ENCODE assay signal across 27 cellular contexts in genomic region chr12:9762369-9762768, GRCh38. TPM values are rescaled to one million over a fixed set of nuclear protein-coding genes. Genes with fewer than 3 reads are reported as not detected.
DNase-seq lines count a peak whose midpoint lies in the region; ATAC-seq lines count a peak whose summit lies in the region.
"Had no signal": no experiment of that assay in that cellular context is flagged by ENCODE, and none has a peak within 500 bp of the region (broad histone marks: within the 10 kb centered on the region; RNA-seq: fewer than 3 reads in every experiment).

No MANE protein-coding gene starts in this region.

- peaks cover 7% of the 10 kb centered on the region for H3K9me3 Mint-ChIP-seq in activated T-cell treated with anti-CD3 and anti-CD28 coated beads, Interleukin-2, amount 50 U/mL, for 24 hours
- peaks cover 9% of the 10 kb centered on the region for H3K9me3 Mint-ChIP-seq in activated naive CD8-positive, alpha-beta T cell treated with anti-CD3 and anti-CD28 coated beads for 36 hours
- no peaks in the 10 kb centered on the region for H3K9me3 Mint-ChIP-seq in stimulated activated effector memory CD8-positive, alpha-beta T cell treated with anti-CD3 and anti-CD28 coated beads, Interleukin-12 subunit alpha, Interleukin-12 subunit beta, amount 100 ng/mL, for 72 hours
- H3K9me3 Mint-ChIP-seq: neural crest cell had no signal

- H3K4me3 Mint-ChIP-seq in activated T-cell treated with anti-CD3 and anti-CD28 coated beads, Interleukin-2, amount 50 U/mL, for 24 hours = peak overlapping the region; percentile 98
- H3K4me3 Mint-ChIP-seq in activated naive CD8-positive, alpha-beta T cell treated with anti-CD3 and anti-CD28 coated beads for 36 hours = peak overlapping the region; percentile 76
- peak overlapping the region; percentile 81 for H3K4me3 Mint-ChIP-seq in stimulated activated effector memory CD8-positive, alpha-beta T cell treated with anti-CD3 and anti-CD28 coated beads, Interleukin-12 subunit alpha, Interleukin-12 subunit beta, amount 100 ng/mL, for 72 hours
- H3K4me3 Mint-ChIP-seq: neural crest cell had no signal

- peak overlapping the region; percentile 99 for H3K27ac Mint-ChIP-seq in activated T-cell treated with anti-CD3 and anti-CD28 coated beads, Interleukin-2, amount 50 U/mL, for 24 hours
- peak overlapping the region; percentile 98 for H3K27ac Mint-ChIP-seq in activated naive CD8-positive, alpha-beta T cell treated with anti-CD3 and anti-CD28 coated beads for 36 hours
- H3K27ac Mint-ChIP-seq in stimulated activated effector memory CD8-positive, alpha-beta T cell treated with anti-CD3 and anti-CD28 coated beads, Interleukin-12 subunit alpha, Interleukin-12 subunit beta, amount 100 ng/mL, for 72 hours = peak overlapping the region; percentile 95

- ATAC-seq in stimulated activated effector memory CD8-positive, alpha-beta T cell treated with anti-CD3 and anti-CD28 coated beads, Interleukin-12 subunit alpha, Interleukin-12 subunit beta, amount 100 ng/mL, for 72 hours = no peak
- no peak for ATAC-seq in left colon
- ATAC-seq in GM18511 (IDR thresholded peaks at IDR 0.05; ENCODE audit: unreplicated experiment) = no peak
- ATAC-seq: esophagus mucosa, gastroesophageal sphincter, psoas muscle had no signal

- H3K27me3 Mint-ChIP-seq in activated T-cell treated with anti-CD3 and anti-CD28 coated beads, Interleukin-2, amount 50 U/mL, for 24 hours = no peaks in the 10 kb centered on the region
- peaks cover 7% of the 10 kb centered on the region for H3K27me3 Mint-ChIP-seq in activated naive CD8-positive, alpha-beta T cell treated with anti-CD3 and anti-CD28 coated beads for 36 hours

- peaks cover 38% of the 10 kb centered on the region for H3K36me3 Mint-ChIP-seq in activated T-cell treated with anti-CD3 and anti-CD28 coated beads, Interleukin-2, amount 50 U/mL, for 24 hours (ENCODE audit: low read depth)
- peaks cover 51% of the 10 kb centered on the region for H3K36me3 Mint-ChIP-seq in activated naive CD8-positive, alpha-beta T cell treated with anti-CD3 and anti-CD28 coated beads for 36 hours
- peaks cover 62% of the 10 kb centered on the region for H3K36me3 Mint-ChIP-seq in stimulated activated effector memory CD8-positive, alpha-beta T cell treated with anti-CD3 and anti-CD28 coated beads, Interleukin-12 subunit alpha, Interleukin-12 subunit beta, amount 100 ng/mL, for 72 hours

- H3K4me1 Mint-ChIP-seq in activated T-cell treated with anti-CD3 and anti-CD28 coated beads, Interleukin-2, amount 50 U/mL, for 24 hours (ENCODE audit: low read depth) = peaks cover 56% of the 10 kb centered on the region
- H3K4me1 Mint-ChIP-seq in activated naive CD8-positive, alpha-beta T cell treated with anti-CD3 and anti-CD28 coated beads for 36 hours = peaks cover 46% of the 10 kb centered on the region
- H3K4me1 Mint-ChIP-seq in stimulated activated effector memory CD8-positive, alpha-beta T cell treated with anti-CD3 and anti-CD28 coated beads, Interleukin-12 subunit alpha, Interleukin-12 subunit beta, amount 100 ng/mL, for 72 hours = peaks cover 35% of the 10 kb centered on the region

- peak overlapping the region; percentile 94 for H3K27ac ChIP-seq in KOPT-K1 (ENCODE audit: low read depth, low read length, poor library complexity, severe bottlenecking)
- H3K27ac ChIP-seq: gastroesophageal sphincter, PC-9, psoas muscle, SJCRH30, vagina had no signal

- no peaks in the 10 kb centered on the region for H3K9me3 ChIP-seq in KOPT-K1 (ENCODE audit: insufficient read depth, low read length, poor library complexity, severe bottlenecking)
- H3K9me3 ChIP-seq: gastroesophageal sphincter, HAP-1, psoas muscle, SJCRH30, vagina had no signal

- intact Hi-C loops in left colon (cut with DNase I, micrococcal nuclease) = no loop called here

- no peaks in the 10 kb centered on the region for H3K36me3 ChIP-seq in KOPT-K1 (ENCODE audit: insufficient read depth, low read length)
- H3K36me3 ChIP-seq: gastroesophageal sphincter, HAP-1, SJCRH30, vagina had no signal

- DNase-seq in activated T-cell treated with anti-CD3 and anti-CD28 coated beads, Interleukin-2, amount 50 U/mL, for 24 hours = no peak
- DNase-seq in activated T-cell treated with anti-CD3 and anti-CD28 coated beads, Interleukin-2, amount 50 U/mL, for 1 hour = no peak
- no peak for DNase-seq in activated naive CD8-positive, alpha-beta T cell treated with anti-CD3 and anti-CD28 coated beads for 36 hours
- DNase-seq in stimulated activated effector memory CD8-positive, alpha-beta T cell treated with anti-CD3 and anti-CD28 coated beads, Interleukin-12 subunit alpha, Interleukin-12 subunit beta, amount 100 ng/mL, for 72 hours (ENCODE audit: low spot score in 2 of 2) = no peak
- DNase-seq in GM19240 (ENCODE audit: insufficient read length, low spot score) (no peak), left colon (no peak)
- DNase-seq: activated CD4-positive, CD25-positive, alpha-beta regulatory T cell treated with anti-CD3 and anti-CD28 coated beads, Interleukin-2, amount 50 U/mL, for 72 hours; aorta; kidney glomerular epithelial cell; mesenchymal stem cell; MM.1S; NCI-H146; NCI-H82; PC-9; psoas muscle; SJCRH30; stimulated activated CD4-positive, alpha-beta T cell treated with anti-CD3 and anti-CD28 coated beads, Interleukin-2, amount 100 ng/mL, for 48 hours; substantia nigra; T-helper 9 cell had no signal

RNA-seq across cellular contexts. Expression of gene CD69, which starts 1.7 kb away (rescaled TPM):
- 100 to 1,000 TPM; 143 to 152 TPM for total RNA-seq in activated naive CD8-positive, alpha-beta T cell treated with anti-CD3 and anti-CD28 coated beads for 36 hours
- 1 to 10 TPM; 2.6 to 3.9 TPM for total RNA-seq in left colon
- total RNA-seq: neural crest cell, PC-9, SJCRH30 had no signal

RNA-seq across cellular contexts. Expression of gene CLECL1, which starts 29.5 kb away (rescaled TPM):
- 1 to 10 TPM; 6.4 to 7.0 TPM for total RNA-seq in activated naive CD8-positive, alpha-beta T cell treated with anti-CD3 and anti-CD28 coated beads for 36 hours
- total RNA-seq in left colon = under 1 TPM in 1 of 2 donors, not detected in 1; 0.27 TPM
- total RNA-seq: esophagus mucosa, gastroesophageal sphincter, neural crest cell, PC-9, SJCRH30, skeletal muscle tissue, vagina had no signal

Comparison
In these comparisons a context has a peak if more than half of its experiments do, and no peak if none do; other contexts are left out.
1. RNA of gene CD69, which starts 1.7 kb away (total RNA-seq): 143 to 152 TPM in activated naive CD8-positive, alpha-beta T cell treated with anti-CD3 and anti-CD28 coated beads for 36 hours; 2.6 to 3.9 TPM in left colon; every median in the first group is over 10 times any median in the second.
2. RNA of gene CLECL1, which starts 29.5 kb away (total RNA-seq): 6.4 to 7.0 TPM in activated naive CD8-positive, alpha-beta T cell treated with anti-CD3 and anti-CD28 coated beads for 36 hours; 0.27 TPM in left colon; every median in the first group is over 4 times any median in the second.
3. Peak in every context shown above with its lines, with median percentiles within 50 percentile points of each other: H3K27ac Mint-ChIP-seq and H3K4me3 Mint-ChIP-seq.